ENCODE assay signal across 8 cellular contexts in genomic region chr5:91383027-91383955, GRCh38. TPM values are rescaled to one million over a fixed set of nuclear protein-coding genes. Genes with fewer than 3 reads are reported as not detected.
A peak's percentile ranks its signal among the peaks of the same experiment; 100 is the strongest.
DNase-seq lines count a peak whose midpoint lies in the region; ATAC-seq and TF ChIP-seq lines count a peak whose summit lies in the region.

A gene with protein sequence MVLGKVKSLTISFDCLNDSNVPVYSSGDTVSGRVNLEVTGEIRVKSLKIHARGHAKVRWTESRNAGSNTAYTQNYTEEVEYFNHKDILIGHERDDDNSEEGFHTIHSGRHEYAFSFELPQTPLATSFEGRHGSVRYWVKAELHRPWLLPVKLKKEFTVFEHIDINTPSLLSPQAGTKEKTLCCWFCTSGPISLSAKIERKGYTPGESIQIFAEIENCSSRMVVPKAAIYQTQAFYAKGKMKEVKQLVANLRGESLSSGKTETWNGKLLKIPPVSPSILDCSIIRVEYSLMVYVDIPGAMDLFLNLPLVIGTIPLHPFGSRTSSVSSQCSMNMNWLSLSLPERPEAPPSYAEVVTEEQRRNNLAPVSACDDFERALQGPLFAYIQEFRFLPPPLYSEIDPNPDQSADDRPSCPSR (minus strand): TSS chr5:91383317. CDS start chr5:91383092, 225 bp downstream.

- H3K4me1 ChIP-seq in left lung: peaks cover 5 to 19% of the 10 kb centered on the region in 2 donors

- intact Hi-C loops in left lung (cut with DNase I): loop anchor here in 1 of 2 donors (5.0 to 10.0 kb wide), 2 partner anchors 158 to 281 kb away; no protein-coding TSS in a partner anchor

- peak within 1 kb of the TSS; percentile 99 to 100 for H3K27ac ChIP-seq in left lung

- H3K9me3 ChIP-seq in left lung: no peaks in the 10 kb centered on the region

- no peaks in the 10 kb centered on the region for H3K36me3 ChIP-seq in left lung

- ATAC-seq in GM19351 (IDR thresholded peaks at IDR 0.05; ENCODE audit: unreplicated experiment) (peak; percentile 45), HG03520 (IDR thresholded peaks at IDR 0.05; ENCODE audit: unreplicated experiment) (peak; percentile 34), left lung (peak; percentile 65)

- DNase-seq in C1 segment of cervical spinal cord (lab: John Stamatoyannopoulos, UW) (peak; percentile 77 to 98 (median 92)), NCI-H748 treated with DMSO at 0.1 percent for 48 hours (lab: John Stamatoyannopoulos, UW) (peak; percentile 94), dedifferentiated amniotic fluid mesenchymal stem cell (ENCODE audit: extremely low spot score) (peak; percentile 91), left lung (peak; percentile 97 to 99)
- peak; percentile 87 to 92 for DNase-seq in activated CD4-positive, alpha-beta T cell treated with anti-CD3 and anti-CD28 coated beads, Interleukin-2, amount 50 U/mL, for 24 hours (ENCODE audit: low read depth in 1 of 2, low spot score in 1 of 2)
- peak; percentile 91 for DNase-seq in stimulated activated CD4-positive, alpha-beta T cell treated with anti-CD3 and anti-CD28 coated beads, Interleukin-2, amount 100 ng/mL, for 4 hours (ENCODE audit: low read depth)

- TF ChIP-seq CTCF in left lung (IDR thresholded peaks at IDR 0.05): no peak

- peak within 1 kb of the TSS; percentile 63 to 76 for H3K4me3 ChIP-seq in left lung

- no peaks in the 10 kb centered on the region for H3K27me3 ChIP-seq in left lung

RNA-seq across cellular contexts. Expression of the gene that starts here (rescaled TPM):
- total RNA-seq in left lung: 100 to 1,000 TPM in 1 of 2 donors, 10 to 100 TPM in 1; 80.3 to 182 TPM

Comparison
In these comparisons a context has a peak if more than half of its experiments do, and no peak if none do; other contexts are left out.
1. Peak in every context shown above with its lines: DNase-seq, ATAC-seq, H3K4me3 ChIP-seq and H3K27ac ChIP-seq.